13 cellular contexts compared by ENCODE assay signal in the genomic region with DNA sequence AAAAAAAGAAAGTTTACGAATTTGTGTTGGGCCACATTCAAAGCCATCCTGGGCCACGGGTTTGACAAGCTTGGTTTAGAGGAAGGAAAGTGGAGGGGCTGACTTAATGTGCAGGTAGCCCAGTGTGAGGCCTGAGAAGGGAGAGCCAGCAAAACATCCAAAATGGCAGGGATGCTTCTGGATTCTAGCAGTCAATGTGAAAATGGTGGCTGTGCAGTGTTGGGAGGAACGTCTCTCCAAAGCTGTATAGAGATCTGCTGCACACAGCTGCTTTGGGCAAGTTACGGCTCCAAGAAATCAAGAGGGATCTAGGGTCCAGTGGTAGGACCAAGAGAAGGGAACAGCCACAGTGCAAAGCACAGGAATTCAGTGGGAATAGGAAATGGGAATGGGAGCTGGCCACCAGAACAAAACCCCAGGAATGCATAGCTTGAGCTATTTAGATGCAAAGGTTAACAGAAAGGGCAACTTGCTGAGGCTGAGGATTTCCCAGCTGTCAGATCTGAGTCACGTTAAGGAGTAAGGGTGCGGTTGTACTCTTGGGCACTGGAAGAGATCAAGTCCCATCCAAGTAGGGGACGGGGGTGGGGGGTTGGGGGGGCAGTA.
DNase-seq lines count a peak whose midpoint lies in the region; ATAC-seq and TF ChIP-seq lines count a peak whose summit lies in the region.
"Had no signal": no experiment of that assay in that cellular context is flagged by ENCODE, and none has a peak within 500 bp of the region (broad histone marks: within the 10 kb centered on the region; RNA-seq: fewer than 3 reads in every experiment).

No MANE protein-coding gene starts in this region.

- DNase-seq in AG04450 (ENCODE audit: low read depth, low spot score) (peak; percentile 20), HT1080 (ENCODE audit: low read depth) (peak; percentile 85), dedifferentiated amniotic fluid mesenchymal stem cell (ENCODE audit: extremely low spot score) (peak; percentile 65), left kidney (ENCODE audit: low read depth, low spot score) (peak; percentile 19), KBM-7 (no peak), type B pancreatic cell (ENCODE audit: extremely low spot score, unreplicated experiment) (no peak), esophagus muscularis mucosa (ENCODE audit: extremely low spot score) (no peak)
- DNase-seq: activated CD8-positive, alpha-beta T cell treated with anti-CD3 and anti-CD28 coated beads, Interleukin-2, amount 10 ng/mL, durations not matched to agents 7 days and 5 days; activated naive CD8-positive, alpha-beta T cell treated with anti-CD3 and anti-CD28 coated beads, Interleukin-2, amount 10 ng/mL, durations not matched to agents 7 days and 5 days; NCI-H1105 treated with DMSO at 0.1 percent for 48 hours had no signal

- WGBS in esophagus muscularis mucosa, result 71% methylated on average over 7 of the region's 7 CpGs

- H3K9me3 ChIP-seq in AG04450 (ENCODE audit: control insufficient read depth, insufficient read depth, low read length), result no peaks in the 10 kb centered on the region; the same call in 1 of the 2 replicates
- H3K9me3 ChIP-seq in esophagus muscularis mucosa, result no peaks in the 10 kb centered on the region
- H3K9me3 ChIP-seq: vagina had no signal

- H3K36me3 Mint-ChIP-seq in type B pancreatic cell, result no peaks in the 10 kb centered on the region

- H3K27me3 Mint-ChIP-seq in type B pancreatic cell, result no peaks in the 10 kb centered on the region
- H3K27me3 Mint-ChIP-seq: activated naive CD8-positive, alpha-beta T cell treated with anti-CD3 and anti-CD28 coated beads, Interleukin-2, amount 10 ng/mL, durations not matched to agents 7 days and 5 days; B cell had no signal

- no peak for ATAC-seq in HG02885 (IDR thresholded peaks at IDR 0.05; ENCODE audit: poor library complexity, unreplicated experiment)
- ATAC-seq: activated CD8-positive, alpha-beta T cell treated with anti-CD3 and anti-CD28 coated beads, Interleukin-2, amount 10 ng/mL, durations not matched to agents 7 days and 5 days had no signal

- H3K4me3 ChIP-seq in AG04450 (ENCODE audit: low read depth, low read length) (no peak overlapping the region), esophagus muscularis mucosa (no peak overlapping the region)
- H3K4me3 ChIP-seq: vagina had no signal

- H3K27ac ChIP-seq in AG04450 (ENCODE audit: low read depth, low read length), result no peak overlapping the region
- H3K27ac ChIP-seq in esophagus muscularis mucosa (replicated peaks in 1 of 4), result no peak overlapping the region
- H3K27ac ChIP-seq: vagina had no signal

- TF ChIP-seq POLR2A in esophagus muscularis mucosa (IDR thresholded peaks at IDR 0.05; ENCODE audit: low read depth), result no peak

- H3K9me3 Mint-ChIP-seq in type B pancreatic cell, result peaks cover 4% of the 10 kb centered on the region

- TF ChIP-seq CTCF in AG04450 (IDR thresholded peaks at IDR 0.05; ENCODE audit: low read depth, low read length) (no peak), type B pancreatic cell (conservative IDR thresholded peaks at IDR 0.05) (no peak), esophagus muscularis mucosa (IDR thresholded peaks at IDR 0.05) (no peak)

- in situ Hi-C loops in KBM-7 (cut with MboI; ENCODE audit: low pct_unique_long_range_greater_than_20kb, low sequenced_read_pairs), result no loop called here

- CTCF ChIA-PET in AG04450 (lab: Charles Lee), result interaction anchor here (0.7 kb wide), 1 partner anchor 14 kb away, joined by 3 read pairs; no protein-coding TSS in a partner anchor

- peaks cover 11% of the 10 kb centered on the region for H3K4me1 Mint-ChIP-seq in type B pancreatic cell (ENCODE audit: unreplicated experiment)
- H3K4me1 Mint-ChIP-seq: activated naive CD8-positive, alpha-beta T cell treated with anti-CD3 and anti-CD28 coated beads, Interleukin-2, amount 10 ng/mL, durations not matched to agents 7 days and 5 days; B cell had no signal

- no peaks in the 10 kb centered on the region for H3K36me3 ChIP-seq in esophagus muscularis mucosa
- H3K36me3 ChIP-seq: vagina had no signal

- intact Hi-C loops in esophagus muscularis mucosa (cut with DNase I), result no loop called here

- TF ChIP-seq EP300 in esophagus muscularis mucosa (IDR thresholded peaks at IDR 0.05), result no peak

- H3K27me3 ChIP-seq in AG04450 (ENCODE audit: control insufficient read depth, insufficient read depth, low read length), result no peaks in the 10 kb centered on the region
- no peaks in the 10 kb centered on the region for H3K27me3 ChIP-seq in esophagus muscularis mucosa
- H3K27me3 ChIP-seq: vagina had no signal

- H3K4me1 ChIP-seq in esophagus muscularis mucosa, result peaks cover 0 to 9% (median 3%) of the 10 kb centered on the region in 4 donors
- H3K4me1 ChIP-seq: vagina had no signal

- no peak overlapping the region for H3K27ac Mint-ChIP-seq in type B pancreatic cell
- H3K27ac Mint-ChIP-seq: activated CD8-positive, alpha-beta T cell treated with anti-CD3 and anti-CD28 coated beads, Interleukin-2, amount 10 ng/mL, durations not matched to agents 7 days and 5 days; activated naive CD8-positive, alpha-beta T cell treated with anti-CD3 and anti-CD28 coated beads, Interleukin-2, amount 10 ng/mL, durations not matched to agents 7 days and 5 days; B cell had no signal

- POLR2A ChIA-PET in AG04450 (lab: Yijun Ruan, JAX), result no interaction called here

- no peak overlapping the region for H3K4me3 Mint-ChIP-seq in type B pancreatic cell
- H3K4me3 Mint-ChIP-seq: activated CD8-positive, alpha-beta T cell treated with anti-CD3 and anti-CD28 coated beads, Interleukin-2, amount 10 ng/mL, durations not matched to agents 7 days and 5 days; activated naive CD8-positive, alpha-beta T cell treated with anti-CD3 and anti-CD28 coated beads, Interleukin-2, amount 10 ng/mL, durations not matched to agents 7 days and 5 days; B cell had no signal

Comparison
In these comparisons a context has a peak if more than half of its experiments do, and no peak if none do; other contexts are left out.
1. DNase-seq: peak in AG04450 (single experiment), HT1080 (single experiment), dedifferentiated amniotic fluid mesenchymal stem cell (single experiment) and left kidney (single experiment); none in KBM-7 (single experiment), type B pancreatic cell (single experiment) and esophagus muscularis mucosa (single experiment).